ENCODE assay signal across 1 cellular context in genomic region chr16:89197633-89198416, GRCh38.
TF ChIP-seq lines count a peak whose summit lies in the region.

No MANE protein-coding gene starts in this region.

TF ChIP-seq in HepG2, 621 proteins besides CTCF, POLR2A, EP300 and RAD21 (continued from another document and continues in another):
- TF ChIP-seq ZBED4 (CRISPR knock-in tag; IDR thresholded peaks at IDR 0.05; ENCODE audit: borderline replicate concordance) (peak; percentile 95), KLF9 (CRISPR knock-in tag; IDR thresholded peaks at IDR 0.05; ENCODE audit: low read depth) (peak; percentile 51; the same call in 1 of the 2 replicates), EED (CRISPR knock-in tag; IDR thresholded peaks at IDR 0.05) (no peak), GTF2F1 (IDR thresholded peaks at IDR 0.05; ENCODE audit: low read length) (no peak), ZBTB3 (CRISPR knock-in tag; IDR thresholded peaks at IDR 0.05; ENCODE audit: borderline replicate concordance, low read depth) (no peak), HIC2 (CRISPR knock-in tag; IDR thresholded peaks at IDR 0.05; ENCODE audit: low read depth) (peak; percentile 100), ZFP41 (CRISPR knock-in tag; IDR thresholded peaks at IDR 0.05; ENCODE audit: borderline replicate concordance) (no peak), MTF1 (CRISPR knock-in tag; IDR thresholded peaks at IDR 0.05) (0 out of 2 replicates have a peak, but pooled peaks have one; percentile 14), TFE3 (CRISPR knock-in tag; IDR thresholded peaks at IDR 0.05) (peak; percentile 75), KDM3A (CRISPR knock-in tag; IDR thresholded peaks at IDR 0.05; ENCODE audit: low read depth) (no peak; the same call in 1 of the 2 replicates), KDM5B (CRISPR knock-in tag; IDR thresholded peaks at IDR 0.05; ENCODE audit: borderline replicate concordance) (peak; percentile 71; the same call in 1 of the 2 replicates), ZFP82 (CRISPR knock-in tag; IDR thresholded peaks at IDR 0.05; ENCODE audit: borderline replicate concordance) (no peak), ZNF121 (CRISPR knock-in tag; IDR thresholded peaks at IDR 0.05) (peak; percentile 99), SRY (CRISPR knock-in tag; IDR thresholded peaks at IDR 0.05) (no peak), ZBTB10 (CRISPR knock-in tag; IDR thresholded peaks at IDR 0.05; ENCODE audit: borderline replicate concordance) (peak; percentile 90; the same call in 1 of the 2 replicates), ZNF672 (CRISPR knock-in tag; IDR thresholded peaks at IDR 0.05) (no peak; the same call in 1 of the 2 replicates), AKAP8 (CRISPR knock-in tag; IDR thresholded peaks at IDR 0.05) (peak; percentile 40; the same call in 1 of the 2 replicates), ZSCAN5A (CRISPR knock-in tag; IDR thresholded peaks at IDR 0.05; ENCODE audit: borderline replicate concordance) (no peak), FOXC1 (CRISPR knock-in tag; IDR thresholded peaks at IDR 0.05; ENCODE audit: borderline replicate concordance) (0 out of 2 replicates have a peak, but pooled peaks have one; percentile 12), CENPT (CRISPR knock-in tag; IDR thresholded peaks at IDR 0.05; ENCODE audit: low read depth) (0 out of 2 replicates have a peak, but pooled peaks have one; percentile 33), ZNF570 (CRISPR knock-in tag; IDR thresholded peaks at IDR 0.05; ENCODE audit: borderline replicate concordance) (peak; percentile 37; the same call in 1 of the 2 replicates), SAFB2 (CRISPR knock-in tag; IDR thresholded peaks at IDR 0.05; ENCODE audit: borderline replicate concordance, low read depth) (no peak; the same call in 1 of the 2 replicates), ZNF142 (CRISPR knock-in tag; IDR thresholded peaks at IDR 0.05) (no peak), ZNF124 (CRISPR knock-in tag; IDR thresholded peaks at IDR 0.05) (no peak), ZNF841 (CRISPR knock-in tag; IDR thresholded peaks at IDR 0.05; ENCODE audit: borderline replicate concordance) (no peak), ZSCAN9 (CRISPR knock-in tag; IDR thresholded peaks at IDR 0.05; ENCODE audit: borderline replicate concordance) (peak; percentile 62; the same call in 1 of the 2 replicates), TGIF2 (CRISPR knock-in tag; IDR thresholded peaks at IDR 0.05) (peak; percentile 48), SCMH1 (CRISPR knock-in tag; IDR thresholded peaks at IDR 0.05; ENCODE audit: borderline replicate concordance) (no peak), ZNF510 (CRISPR knock-in tag; IDR thresholded peaks at IDR 0.05; ENCODE audit: low read depth) (no peak), CENPBD1 (CRISPR knock-in tag; IDR thresholded peaks at IDR 0.05; ENCODE audit: borderline replicate concordance, low read depth) (no peak), CCAR2 (optimal IDR thresholded peaks at IDR 0.05; ENCODE audit: low read depth, low read length) (no peak), ZBTB38 (CRISPR knock-in tag; IDR thresholded peaks at IDR 0.05) (no peak), THAP7 (CRISPR knock-in tag; IDR thresholded peaks at IDR 0.05) (peak; percentile 95), ZNF839 (CRISPR knock-in tag; IDR thresholded peaks at IDR 0.05; ENCODE audit: borderline replicate concordance) (no peak), KLF15 (CRISPR knock-in tag; IDR thresholded peaks at IDR 0.05; ENCODE audit: borderline replicate concordance) (peak; percentile 66; the same call in 1 of the 2 replicates), ZFP36L1 (CRISPR knock-in tag; IDR thresholded peaks at IDR 0.05) (no peak), MAFF (IDR thresholded peaks at IDR 0.05; ENCODE audit: low read depth, low read length) (no peak), RORA (CRISPR knock-in tag; IDR thresholded peaks at IDR 0.05) (no peak), NFE2L2 (IDR thresholded peaks at IDR 0.05; ENCODE audit: low read length) (no peak), HINFP (CRISPR knock-in tag; IDR thresholded peaks at IDR 0.05; ENCODE audit: low read depth) (peak; percentile 51; the same call in 1 of the 2 replicates), TAF15 (IDR thresholded peaks at IDR 0.05; ENCODE audit: low read depth, low read length, poor library complexity, severe bottlenecking) (no peak), KLF13 (CRISPR knock-in tag; IDR thresholded peaks at IDR 0.05) (0 out of 2 replicates have a peak, but pooled peaks have one; percentile 12)
